Comparison of ENCODE assay signal across 1 cellular context in the genomic region with DNA sequence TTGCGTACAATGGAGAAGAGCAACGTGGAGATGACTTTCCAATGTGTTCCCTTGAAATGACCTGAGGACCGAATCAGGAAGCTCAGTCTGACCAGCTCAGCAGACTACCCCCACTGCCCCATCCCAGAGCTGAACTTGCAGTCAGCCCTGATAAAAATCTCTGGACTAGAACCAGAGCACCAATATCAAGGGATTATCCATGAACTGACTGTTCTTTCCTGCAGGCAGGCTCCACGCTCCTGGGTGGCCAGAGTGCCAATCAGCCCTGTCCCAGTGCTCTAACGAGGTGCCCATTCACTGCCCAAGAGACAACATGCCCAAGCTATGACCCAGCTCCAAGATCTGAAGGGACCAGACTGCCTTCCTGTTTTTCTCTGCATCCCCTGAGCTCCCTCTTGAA.
TF ChIP-seq lines count a peak whose summit lies in the region.

No MANE protein-coding gene starts in this region.

TF ChIP-seq in IMR-90, 13 proteins besides CTCF, POLR2A, EP300 and RAD21 (continued from another document):
- TF ChIP-seq NFE2L2 (IDR thresholded peaks at IDR 0.05; ENCODE audit: low read depth, low read length) (no peak), MXI1 (IDR thresholded peaks at IDR 0.05; ENCODE audit: borderline replicate concordance, low read depth, low read length) (no peak), CHD1 (IDR thresholded peaks at IDR 0.05; ENCODE audit: low read depth, low read length) (no peak), BHLHE40 (IDR thresholded peaks at IDR 0.05; ENCODE audit: low read depth, low read length) (no peak), RFX5 (IDR thresholded peaks at IDR 0.05; ENCODE audit: low read depth, low read length) (no peak), FOS (IDR thresholded peaks at IDR 0.05; ENCODE audit: low read depth, low read length) (no peak), SMC3 (IDR thresholded peaks at IDR 0.05; ENCODE audit: low read depth, low read length) (no peak), MAFK (IDR thresholded peaks at IDR 0.05; ENCODE audit: low read depth, low read length) (no peak), CEBPB (IDR thresholded peaks at IDR 0.05; ENCODE audit: low read depth, low read length) (no peak), MAZ (IDR thresholded peaks at IDR 0.05; ENCODE audit: borderline replicate concordance, low read depth, low read length) (no peak)
- TF ChIP-seq, protein P1, sequence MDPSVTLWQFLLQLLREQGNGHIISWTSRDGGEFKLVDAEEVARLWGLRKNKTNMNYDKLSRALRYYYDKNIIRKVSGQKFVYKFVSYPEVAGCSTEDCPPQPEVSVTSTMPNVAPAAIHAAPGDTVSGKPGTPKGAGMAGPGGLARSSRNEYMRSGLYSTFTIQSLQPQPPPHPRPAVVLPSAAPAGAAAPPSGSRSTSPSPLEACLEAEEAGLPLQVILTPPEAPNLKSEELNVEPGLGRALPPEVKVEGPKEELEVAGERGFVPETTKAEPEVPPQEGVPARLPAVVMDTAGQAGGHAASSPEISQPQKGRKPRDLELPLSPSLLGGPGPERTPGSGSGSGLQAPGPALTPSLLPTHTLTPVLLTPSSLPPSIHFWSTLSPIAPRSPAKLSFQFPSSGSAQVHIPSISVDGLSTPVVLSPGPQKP (IDR thresholded peaks at IDR 0.05; ENCODE audit: borderline replicate concordance, low read depth, low read length) = no peak
- TF ChIP-seq, protein P2, sequence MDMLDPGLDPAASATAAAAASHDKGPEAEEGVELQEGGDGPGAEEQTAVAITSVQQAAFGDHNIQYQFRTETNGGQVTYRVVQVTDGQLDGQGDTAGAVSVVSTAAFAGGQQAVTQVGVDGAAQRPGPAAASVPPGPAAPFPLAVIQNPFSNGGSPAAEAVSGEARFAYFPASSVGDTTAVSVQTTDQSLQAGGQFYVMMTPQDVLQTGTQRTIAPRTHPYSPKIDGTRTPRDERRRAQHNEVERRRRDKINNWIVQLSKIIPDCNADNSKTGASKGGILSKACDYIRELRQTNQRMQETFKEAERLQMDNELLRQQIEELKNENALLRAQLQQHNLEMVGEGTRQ (IDR thresholded peaks at IDR 0.05; ENCODE audit: low read depth, low read length) = no peak
